Comparison of ENCODE assay signal across 38 cellular contexts in genomic region chr10:126586878-126587277, GRCh38.
"Had no signal": no experiment of that assay in that cellular context is flagged by ENCODE, and none has a peak within 500 bp of the region (broad histone marks: within the 10 kb centered on the region; RNA-seq: fewer than 3 reads in every experiment).

No MANE protein-coding gene starts in this region.

- H3K4me3 Mint-ChIP-seq: activated naive CD4-positive, alpha-beta T cell treated with anti-CD3 and anti-CD28 coated beads for 36 hours; activated naive CD4-positive, alpha-beta T cell treated with anti-CD3 and anti-CD28 coated beads, Interleukin-2, amount 10 ng/mL, durations not matched to agents 7 days and 5 days; activated naive CD4-positive, alpha-beta T cell treated with anti-CD3 and anti-CD28 coated beads, Interleukin-2, amount 50 U/mL, for 24 hours; activated naive CD8-positive, alpha-beta T cell; activated naive CD8-positive, alpha-beta T cell treated with anti-CD3 and anti-CD28 coated beads for 36 hours; activated naive CD8-positive, alpha-beta T cell treated with anti-CD3 and anti-CD28 coated beads, Interleukin-2, amount 10 ng/mL, durations not matched to agents 7 days and 5 days; activated naive CD8-positive, alpha-beta T cell treated with anti-CD3 and anti-CD28 coated beads, Interleukin-2, amount 50 U/mL, for 24 hours; activated T-cell treated with anti-CD3 and anti-CD28 coated beads, Interleukin-2, amount 50 U/mL, for 24 hours; activated T-cell treated with anti-CD3 and anti-CD28 coated beads, Interleukin-2, amount 50 U/mL, for 4 hours; activated T-cell treated with anti-CD3 and anti-CD28 coated beads, Interleukin-2, amount 50 U/mL, for 72 hours; activated T-helper 1 cell treated with anti-CD3 and anti-CD28 coated beads, Interleukin-12 subunit alpha, Interleukin-12 subunit beta, Interleukin-2, Interleukin-4 antibody, amounts not matched to agents 30 ng/mL and 10 ng/mL and 1 ng/mL, durations not matched to agents 14 hours and 24 hours and 36 hours; activated T-helper 17 cell treated with anti-CD3 and anti-CD28 coated beads, Interleukin-2, amount 50 U/mL, for 72 hours; brain; central memory CD8-positive, alpha-beta T cell had no signal

- H3K36me3 ChIP-seq: adrenal gland, ascending aorta, brain microvascular endothelial cell, breast epithelium, cardiac muscle cell had no signal

- H3K36me3 Mint-ChIP-seq: activated naive CD4-positive, alpha-beta T cell treated with anti-CD3 and anti-CD28 coated beads, Interleukin-2, amount 10 ng/mL, durations not matched to agents 7 days and 5 days; activated naive CD4-positive, alpha-beta T cell treated with anti-CD3 and anti-CD28 coated beads, Interleukin-2, amount 50 U/mL, for 24 hours; activated naive CD8-positive, alpha-beta T cell; activated naive CD8-positive, alpha-beta T cell treated with anti-CD3 and anti-CD28 coated beads for 36 hours; activated naive CD8-positive, alpha-beta T cell treated with anti-CD3 and anti-CD28 coated beads, Interleukin-2, amount 10 ng/mL, durations not matched to agents 7 days and 5 days; brain had no signal

- H3K4me3 ChIP-seq: adrenal gland, ascending aorta, body of pancreas, breast epithelium, cardiac muscle cell had no signal

- DNase-seq: activated effector memory CD4-positive, alpha-beta T cell treated with anti-CD3 and anti-CD28 coated beads, Interleukin-2, amount 50 U/mL, for 16 hours; activated effector memory CD4-positive, alpha-beta T cell treated with Interleukin-2 at 50 U/mL for 16 hours; activated gamma-delta T cell; activated gamma-delta T cell treated with Interleukin-2 at 50 U/mL for 16 hours; activated naive CD4-positive, alpha-beta T cell; activated naive CD4-positive, alpha-beta T cell treated with anti-CD3 and anti-CD28 coated beads for 36 hours; activated naive CD4-positive, alpha-beta T cell treated with anti-CD3 and anti-CD28 coated beads, Interleukin-2, amount 10 ng/mL, durations not matched to agents 7 days and 5 days; activated naive CD4-positive, alpha-beta T cell treated with anti-CD3 and anti-CD28 coated beads, Interleukin-2, amount 50 U/mL, for 16 hours; activated naive CD4-positive, alpha-beta T cell treated with Interleukin-2 at 50 U/mL for 16 hours; activated naive CD8-positive, alpha-beta T cell treated with anti-CD3 and anti-CD28 coated beads for 36 hours; activated naive CD8-positive, alpha-beta T cell treated with anti-CD3 and anti-CD28 coated beads, Interleukin-2, amount 10 ng/mL, durations not matched to agents 7 days and 5 days; activated naive CD8-positive, alpha-beta T cell treated with anti-CD3 and anti-CD28 coated beads, Interleukin-2, amount 50 U/mL, for 24 hours; activated T-cell treated with anti-CD3 and anti-CD28 coated beads, Interleukin-2, amount 50 U/mL, for 1 hour; activated T-cell treated with anti-CD3 and anti-CD28 coated beads, Interleukin-2, amount 50 U/mL, for 24 hours; activated T-cell treated with anti-CD3 and anti-CD28 coated beads, Interleukin-2, amount 50 U/mL, for 4 hours; activated T-cell treated with anti-CD3 and anti-CD28 coated beads, Interleukin-2, amount 50 U/mL, for 48 hours; activated T-cell treated with anti-CD3 and anti-CD28 coated beads, Interleukin-2, amount 50 U/mL, for 72 hours; adrenal gland; amniotic stem cell; amygdala; aorta; body of pancreas; brain microvascular endothelial cell; caudate nucleus; central memory CD4-positive, alpha-beta T cell; cerebellar nuclear complex had no signal

- H3K27ac ChIP-seq: adrenal gland, ascending aorta, body of pancreas, brain microvascular endothelial cell, breast epithelium, cardiac muscle cell had no signal

- FAIRE-seq: colon had no signal

- H3K9me3 Mint-ChIP-seq: activated naive CD4-positive, alpha-beta T cell treated with anti-CD3 and anti-CD28 coated beads, Interleukin-2, amount 10 ng/mL, durations not matched to agents 7 days and 5 days; activated naive CD4-positive, alpha-beta T cell treated with anti-CD3 and anti-CD28 coated beads, Interleukin-2, amount 50 U/mL, for 24 hours; activated naive CD8-positive, alpha-beta T cell treated with anti-CD3 and anti-CD28 coated beads for 36 hours; activated naive CD8-positive, alpha-beta T cell treated with anti-CD3 and anti-CD28 coated beads, Interleukin-2, amount 10 ng/mL, durations not matched to agents 7 days and 5 days; activated naive CD8-positive, alpha-beta T cell treated with anti-CD3 and anti-CD28 coated beads, Interleukin-2, amount 50 U/mL, for 24 hours; activated T-cell treated with anti-CD3 and anti-CD28 coated beads, Interleukin-2, amount 50 U/mL, for 24 hours; activated T-cell treated with anti-CD3 and anti-CD28 coated beads, Interleukin-2, amount 50 U/mL, for 4 hours; activated T-helper 1 cell treated with anti-CD3 and anti-CD28 coated beads, Interleukin-12 subunit alpha, Interleukin-12 subunit beta, Interleukin-2, Interleukin-4 antibody, amounts not matched to agents 30 ng/mL and 10 ng/mL and 1 ng/mL, durations not matched to agents 14 hours and 24 hours and 36 hours; activated T-helper 17 cell treated with anti-CD3 and anti-CD28 coated beads, Interleukin-2, amount 50 U/mL, for 72 hours; activated T-helper 2 cell treated with anti-CD3 and anti-CD28 coated beads, Interferon-gamma antibody, Interleukin-2, Interleukin-4, amounts not matched to agents 10 μg/mL and 5 μg/mL and 100 μg/mL, durations not matched to agents 14 hours and 24 hours and 36 hours had no signal

- H3K9me3 ChIP-seq: adrenal gland, ascending aorta, body of pancreas, breast epithelium had no signal

- H3K27me3 Mint-ChIP-seq: activated naive CD4-positive, alpha-beta T cell treated with anti-CD3 and anti-CD28 coated beads, Interleukin-2, amount 10 ng/mL, durations not matched to agents 7 days and 5 days; activated naive CD4-positive, alpha-beta T cell treated with anti-CD3 and anti-CD28 coated beads, Interleukin-2, amount 50 U/mL, for 24 hours; activated naive CD8-positive, alpha-beta T cell treated with anti-CD3 and anti-CD28 coated beads for 36 hours; activated naive CD8-positive, alpha-beta T cell treated with anti-CD3 and anti-CD28 coated beads, Interleukin-2, amount 10 ng/mL, durations not matched to agents 7 days and 5 days; activated T-cell treated with anti-CD3 and anti-CD28 coated beads, Interleukin-2, amount 50 U/mL, for 24 hours; central memory CD8-positive, alpha-beta T cell had no signal

- H3K4me1 ChIP-seq: adrenal gland, ascending aorta, breast epithelium had no signal

- H3K4me1 Mint-ChIP-seq: activated naive CD4-positive, alpha-beta T cell treated with anti-CD3 and anti-CD28 coated beads, Interleukin-2, amount 10 ng/mL, durations not matched to agents 7 days and 5 days; activated naive CD4-positive, alpha-beta T cell treated with anti-CD3 and anti-CD28 coated beads, Interleukin-2, amount 50 U/mL, for 24 hours; activated naive CD8-positive, alpha-beta T cell treated with anti-CD3 and anti-CD28 coated beads for 36 hours; activated naive CD8-positive, alpha-beta T cell treated with anti-CD3 and anti-CD28 coated beads, Interleukin-2, amount 10 ng/mL, durations not matched to agents 7 days and 5 days; activated naive CD8-positive, alpha-beta T cell treated with anti-CD3 and anti-CD28 coated beads, Interleukin-2, amount 50 U/mL, for 24 hours; activated T-helper 17 cell treated with anti-CD3 and anti-CD28 coated beads, Interleukin-2, amount 50 U/mL, for 72 hours; central memory CD8-positive, alpha-beta T cell had no signal

- H3K27me3 ChIP-seq: adrenal gland, ascending aorta, body of pancreas, brain microvascular endothelial cell, breast epithelium, cardiac muscle cell had no signal

- H3K27ac Mint-ChIP-seq: activated naive CD4-positive, alpha-beta T cell treated with anti-CD3 and anti-CD28 coated beads for 36 hours; activated naive CD4-positive, alpha-beta T cell treated with anti-CD3 and anti-CD28 coated beads, Interleukin-2, amount 10 ng/mL, durations not matched to agents 7 days and 5 days; activated naive CD4-positive, alpha-beta T cell treated with anti-CD3 and anti-CD28 coated beads, Interleukin-2, amount 50 U/mL, for 24 hours; activated naive CD4-positive, alpha-beta T cell treated with anti-CD3 and anti-CD28 coated beads, Interleukin-2, amount 50 U/mL, for 72 hours; activated naive CD8-positive, alpha-beta T cell; activated naive CD8-positive, alpha-beta T cell treated with anti-CD3 and anti-CD28 coated beads for 36 hours; activated naive CD8-positive, alpha-beta T cell treated with anti-CD3 and anti-CD28 coated beads, Interleukin-2, amount 10 ng/mL, durations not matched to agents 7 days and 5 days; activated naive CD8-positive, alpha-beta T cell treated with anti-CD3 and anti-CD28 coated beads, Interleukin-2, amount 50 U/mL, for 24 hours; activated T-cell treated with anti-CD3 and anti-CD28 coated beads, Interleukin-2, amount 50 U/mL, for 24 hours; activated T-cell treated with anti-CD3 and anti-CD28 coated beads, Interleukin-2, amount 50 U/mL, for 72 hours; activated T-helper 1 cell treated with anti-CD3 and anti-CD28 coated beads, Interleukin-12 subunit alpha, Interleukin-12 subunit beta, Interleukin-2, Interleukin-4 antibody, amounts not matched to agents 30 ng/mL and 10 ng/mL and 1 ng/mL, durations not matched to agents 14 hours and 24 hours and 36 hours; activated T-helper 17 cell treated with anti-CD3 and anti-CD28 coated beads, Interleukin-2, amount 50 U/mL, for 72 hours; activated T-helper 2 cell treated with anti-CD3 and anti-CD28 coated beads, Interferon-gamma antibody, Interleukin-2, Interleukin-4, amounts not matched to agents 10 μg/mL and 5 μg/mL and 100 μg/mL, durations not matched to agents 14 hours and 24 hours and 36 hours; brain had no signal

- ATAC-seq: activated naive CD4-positive, alpha-beta T cell treated with anti-CD3 and anti-CD28 coated beads, Interleukin-2, amount 50 U/mL, for 72 hours; activated naive CD8-positive, alpha-beta T cell treated with anti-CD3 and anti-CD28 coated beads, Interleukin-2, amount 50 U/mL, for 24 hours; activated T-cell treated with anti-CD3 and anti-CD28 coated beads, Interleukin-2, amount 50 U/mL, for 4 hours; activated T-cell treated with anti-CD3 and anti-CD28 coated beads, Interleukin-2, amount 50 U/mL, for 72 hours; activated T-helper 17 cell treated with anti-CD3 and anti-CD28 coated beads, Interleukin-2, amount 50 U/mL, for 72 hours; body of pancreas had no signal
